In genomic region chr7:47453093-47454056, GRCh38 we compare ENCODE assay signal across 9 cellular contexts.
DNase-seq lines count a peak whose midpoint lies in the region; ATAC-seq and TF ChIP-seq lines count a peak whose summit lies in the region.
"Had no signal": no experiment of that assay in that cellular context is flagged by ENCODE, and none has a peak within 500 bp of the region (broad histone marks: within the 10 kb centered on the region; RNA-seq: fewer than 3 reads in every experiment).

No MANE protein-coding gene starts in this region.

- TF ChIP-seq CTCF in OCI-LY1 (IDR thresholded peaks at IDR 0.05; ENCODE audit: low read length), result no peak
- TF ChIP-seq CTCF in esophagus muscularis mucosa (IDR thresholded peaks at IDR 0.05), result no peak
- TF ChIP-seq CTCF in GM10266 (IDR thresholded peaks at IDR 0.05; ENCODE audit: control insufficient read depth, insufficient read depth, low read depth, missing control alignments), result no peak

- H3K4me2 ChIP-seq in OCI-LY1 (ENCODE audit: low read length) (no peak overlapping the region; the same call in 1 of the 2 replicates), neuronal stem cell (ENCODE audit: insufficient read depth, low read length, poor library complexity, severe bottlenecking) (no peak overlapping the region)

- no peak overlapping the region for H2BK12ac ChIP-seq in neuronal stem cell (ENCODE audit: low read length)

- H3F3A ChIP-seq in OCI-LY1 (ENCODE audit: insufficient read depth, low read length), result no peaks in the 10 kb centered on the region

- H3K9me3 ChIP-seq in OCI-LY1 (ENCODE audit: low read length), result no peaks in the 10 kb centered on the region
- no peaks in the 10 kb centered on the region for H3K9me3 ChIP-seq in esophagus muscularis mucosa
- H3K9me3 ChIP-seq in neuronal stem cell (replicated peaks in 1 of 2; ENCODE audit: control insufficient read depth in 2 of 2, insufficient read depth in 1 of 2, low read depth in 1 of 2, low read length in 2 of 2), result no peaks in the 10 kb centered on the region

- H3K36me3 ChIP-seq in OCI-LY1 (ENCODE audit: insufficient read depth, low read length) (peaks cover 6% of the 10 kb centered on the region; the same call in 1 of the 2 replicates), esophagus muscularis mucosa (no peaks in the 10 kb centered on the region), neuronal stem cell (replicated peaks in 1 of 2; ENCODE audit: control insufficient read depth in 2 of 2, insufficient read depth in 2 of 2, low read length in 2 of 2) (no peaks in the 10 kb centered on the region)

- no peak overlapping the region for H4K91ac ChIP-seq in neuronal stem cell (ENCODE audit: low read depth, low read length, poor library complexity)

- H2BK15ac ChIP-seq in neuronal stem cell (ENCODE audit: low read length), result no peak overlapping the region

- DNase-seq in CD1c-positive myeloid dendritic cell (ENCODE audit: extremely low spot score), result peak; percentile 80
- DNase-seq in esophagus muscularis mucosa (ENCODE audit: extremely low spot score), result no peak
- DNase-seq in neuronal stem cell (ENCODE audit: low spot score), result no peak
- DNase-seq in middle frontal gyrus (ENCODE audit: extremely low spot score, low spot score), result no peak
- DNase-seq in immature natural killer cell, result no peak
- no peak for DNase-seq in GM10266 (ENCODE audit: extremely low spot score)

- H3K9me3 Mint-ChIP-seq in immature natural killer cell, result no peaks in the 10 kb centered on the region
- H3K9me3 Mint-ChIP-seq: activated naive CD4-positive, alpha-beta T cell treated with anti-CD3 and anti-CD28 coated beads, Interleukin-2, amount 50 U/mL, for 24 hours had no signal

- H2AFZ ChIP-seq in OCI-LY1 (ENCODE audit: low read length) (no peak overlapping the region), neuronal stem cell (ENCODE audit: low read length) (no peak overlapping the region)

- no peak overlapping the region for H2BK120ac ChIP-seq in neuronal stem cell (ENCODE audit: low read depth, low read length)

- H3K4ac ChIP-seq in neuronal stem cell (ENCODE audit: low read length), result no peak overlapping the region

- H3K9me2 ChIP-seq in OCI-LY1 (ENCODE audit: low read depth, low read length), result no peaks in the 10 kb centered on the region

- H3K9ac ChIP-seq in OCI-LY1 (ENCODE audit: low read length), result no peak overlapping the region; the same call in 1 of the 2 replicates
- no peak overlapping the region for H3K9ac ChIP-seq in neuronal stem cell (ENCODE audit: low read depth, low read length, poor library complexity)

- 57% methylated on average over 23 of the region's 23 CpGs for WGBS in esophagus muscularis mucosa
- WGBS in neuronal stem cell (ENCODE audit: extremely low coverage in 2 of 2, insufficient read length in 2 of 2, insufficient replicate concordance in 1 of 2), 2 donors, result 100% methylated on average over 1 of the region's 23 CpGs; no CpG with 5 or more reads in 1 of the 2 donors

- H2AK5ac ChIP-seq in neuronal stem cell (ENCODE audit: low read depth, low read length), result no peak overlapping the region

- H3K79me1 ChIP-seq in neuronal stem cell (ENCODE audit: low read depth, low read length), result peaks cover 11% of the 10 kb centered on the region

- no peak overlapping the region for H3K4me3 Mint-ChIP-seq in immature natural killer cell
- H3K4me3 Mint-ChIP-seq: activated naive CD4-positive, alpha-beta T cell treated with anti-CD3 and anti-CD28 coated beads, Interleukin-2, amount 50 U/mL, for 24 hours had no signal

- peaks cover 2 to 8% (median 8%) of the 10 kb centered on the region in 3 donors for H3K27me3 Mint-ChIP-seq in immature natural killer cell (ENCODE audit: low read depth in 3 of 3)

- TF ChIP-seq EP300 in esophagus muscularis mucosa (IDR thresholded peaks at IDR 0.05), result no peak

- peak overlapping the region; percentile 11 for H3K14ac ChIP-seq in neuronal stem cell (ENCODE audit: low read length)

- no peak overlapping the region for H3K27ac Mint-ChIP-seq in immature natural killer cell
- H3K27ac Mint-ChIP-seq: activated naive CD4-positive, alpha-beta T cell treated with anti-CD3 and anti-CD28 coated beads, Interleukin-2, amount 50 U/mL, for 24 hours had no signal

- peak overlapping the region; percentile 36 for H3K27ac ChIP-seq in OCI-LY1 (ENCODE audit: low read depth, low read length, poor library complexity, severe bottlenecking)
- H3K27ac ChIP-seq in esophagus muscularis mucosa (replicated peaks in 1 of 4), result peak overlapping the region; percentile 57 to 74 (median 70)
- H3K27ac ChIP-seq in neuronal stem cell (replicated peaks; ENCODE audit: low read length), result no peak overlapping the region

- intact Hi-C loops in esophagus muscularis mucosa (cut with DNase I), result no loop called here

- peak; percentile 1 for TF ChIP-seq POLR2A in esophagus muscularis mucosa (IDR thresholded peaks at IDR 0.05; ENCODE audit: low read depth)

- H4K8ac ChIP-seq in neuronal stem cell (ENCODE audit: low read depth, low read length), result no peak overlapping the region

- H3K4me3 ChIP-seq in OCI-LY1 (ENCODE audit: low read depth, low read length, poor library complexity, severe bottlenecking), result no peak overlapping the region
- peak overlapping the region in 2 of 4 donors; percentile 3 to 31 for H3K4me3 ChIP-seq in esophagus muscularis mucosa
- no peak overlapping the region for H3K4me3 ChIP-seq in neuronal stem cell (ENCODE audit: low read length in 2 of 2)

- H3K18ac ChIP-seq in neuronal stem cell (ENCODE audit: low read length), result peak overlapping the region; percentile 88

- H3K36me3 Mint-ChIP-seq in immature natural killer cell, result no peaks in the 10 kb centered on the region
- H3K36me3 Mint-ChIP-seq: activated naive CD4-positive, alpha-beta T cell treated with anti-CD3 and anti-CD28 coated beads, Interleukin-2, amount 50 U/mL, for 24 hours had no signal

- no peaks in the 10 kb centered on the region for H4K20me1 ChIP-seq in OCI-LY1 (ENCODE audit: insufficient read depth, low read length)

- no peaks in the 10 kb centered on the region for H3K27me3 ChIP-seq in OCI-LY1 (ENCODE audit: insufficient read depth, low read length)
- H3K27me3 ChIP-seq in esophagus muscularis mucosa, result no peaks in the 10 kb centered on the region
- H3K27me3 ChIP-seq in neuronal stem cell (ENCODE audit: control insufficient read depth in 3 of 3, insufficient read depth in 3 of 3, low read depth in 1 of 3, low read length in 3 of 3), result no peaks in the 10 kb centered on the region

- no peaks in the 10 kb centered on the region for H3K4me1 Mint-ChIP-seq in immature natural killer cell
- H3K4me1 Mint-ChIP-seq: activated naive CD4-positive, alpha-beta T cell treated with anti-CD3 and anti-CD28 coated beads, Interleukin-2, amount 50 U/mL, for 24 hours had no signal

- H2BK5ac ChIP-seq in neuronal stem cell (ENCODE audit: low read length), result no peak overlapping the region

- peaks cover 4% of the 10 kb centered on the region; the same call in 1 of the 2 replicates for H3K79me2 ChIP-seq in OCI-LY1 (ENCODE audit: insufficient read depth, low read length)

- H3K4me1 ChIP-seq in OCI-LY1 (ENCODE audit: insufficient read depth, low read length, severe bottlenecking) (peaks cover 32% of the 10 kb centered on the region), esophagus muscularis mucosa (peaks cover 44 to 66% (median 61%) of the 10 kb centered on the region in 4 donors), neuronal stem cell (ENCODE audit: control insufficient read depth in 2 of 2, insufficient read depth in 1 of 2, low read depth in 1 of 2, low read length in 2 of 2) (peaks cover 0 to 30% of the 10 kb centered on the region in 2 donors)

- no peak overlapping the region for H3K23ac ChIP-seq in neuronal stem cell (ENCODE audit: low read depth, low read length, poor library complexity)

- no peak for ATAC-seq in GM19463 (IDR thresholded peaks at IDR 0.05; ENCODE audit: unreplicated experiment)
